ENCODE assay signal across 6 cellular contexts in genomic region chr16:2205967-2206313, GRCh38. TPM values are rescaled to one million over a fixed set of nuclear protein-coding genes. Genes with fewer than 3 reads are reported as not detected.
DNase-seq lines count a peak whose midpoint lies in the region; ATAC-seq lines count a peak whose summit lies in the region.

No MANE protein-coding gene starts in this region.

- peak; percentile 3 for ATAC-seq in GM21576 (IDR thresholded peaks at IDR 0.05; ENCODE audit: unreplicated experiment)

- H3K4me3 ChIP-seq in iPS-18a (ENCODE audit: low read length): peak overlapping the region; percentile 96

- H3K9ac ChIP-seq in iPS-18a (ENCODE audit: low read length): peak overlapping the region; percentile 75

- no peaks in the 10 kb centered on the region for H3K4me1 ChIP-seq in iPS-18a (ENCODE audit: control insufficient read depth, low read depth, low read length)

- no peaks in the 10 kb centered on the region for H3K9me3 ChIP-seq in iPS-18a (ENCODE audit: control insufficient read depth, low read depth, low read length)

- no peak overlapping the region for H3K27ac ChIP-seq in iPS-18a (ENCODE audit: low read length)

- no peaks in the 10 kb centered on the region for H3K27me3 ChIP-seq in iPS-18a (ENCODE audit: control insufficient read depth, insufficient read depth, low read length)

- DNase-seq in RKO (ENCODE audit: low spot score) (peak; percentile 71), medulla oblongata (ENCODE audit: extremely low spot score) (no peak), A172 (ENCODE audit: low spot score) (no peak), AG20443 (ENCODE audit: low spot score) (no peak)

- H3K36me3 ChIP-seq in iPS-18a (ENCODE audit: control insufficient read depth, low read depth, low read length): peaks cover 25% of the 10 kb centered on the region

RNA-seq across cellular contexts. Expression of gene MLST8, which starts 0.7 kb away (rescaled TPM):
- total RNA-seq in A172 (2014; rRNA removed; shearing (Covaris generic)): 43.2 and 64.5 TPM in 2 replicates

RNA-seq across cellular contexts. Expression of gene BRICD5, which starts 4.7 kb away (rescaled TPM):
- total RNA-seq in A172 (2014; rRNA removed; shearing (Covaris generic)): 7.0 and 7.5 TPM in 2 replicates

RNA-seq across cellular contexts. Expression of gene PGP, which starts 8.7 kb away (rescaled TPM):
- total RNA-seq in A172 (2014; rRNA removed; shearing (Covaris generic)): 35.4 and 43.4 TPM in 2 replicates

RNA-seq across cellular contexts. Expression of gene CASKIN1, which starts 9.5 kb away (rescaled TPM):
- 0.46 and 1.5 TPM in 2 replicates for total RNA-seq in A172 (2014; rRNA removed; shearing (Covaris generic))

RNA-seq across cellular contexts. Expression of gene E4F1, which starts 17.5 kb away (rescaled TPM):
- 27.0 and 29.9 TPM in 2 replicates for total RNA-seq in A172 (2014; rRNA removed; shearing (Covaris generic))
